Comparison of ENCODE assay signal across 8 cellular contexts in genomic region chr6:169752074-169752623, GRCh38. TPM values are rescaled to one million over a fixed set of nuclear protein-coding genes. Genes with fewer than 3 reads are reported as not detected.
DNase-seq lines count a peak whose midpoint lies in the region; ATAC-seq and TF ChIP-seq lines count a peak whose summit lies in the region.

No MANE protein-coding gene starts in this region.

- peak overlapping the region; percentile 66 for H2AK5ac ChIP-seq in mesendoderm (ENCODE audit: low read length)

- H3K18ac ChIP-seq in mesendoderm (ENCODE audit: low read length): peak overlapping the region; percentile 85

- no peak overlapping the region for H3K23ac ChIP-seq in mesendoderm (ENCODE audit: low read length)

- peak overlapping the region; percentile 99 for H3K4ac ChIP-seq in mesendoderm (ENCODE audit: low read depth, low read length)

- CTCF ChIA-PET in mammary epithelial cell (lab: Charles Lee; ENCODE audit: low non-redundant PET): interaction anchor here (0.6 kb wide), 1 partner anchor 588 kb away, joined by 3 read pairs; no protein-coding TSS in a partner anchor

- WGBS in mammary epithelial cell (ENCODE audit: low coverage, missing lambda C conversion rate): 4% methylated on average over 15 of the region's 19 CpGs
- no CpG with 5 or more reads among the region's 19 CpGs for WGBS in mesendoderm (ENCODE audit: extremely low coverage, insufficient coverage, low lambda C conversion rate)

- H2BK5ac ChIP-seq in mesendoderm (ENCODE audit: low read length): peak overlapping the region; percentile 92

- in situ Hi-C loops in G401 (cut with HindIII; ENCODE audit: low sequenced_read_pairs) (no loop called here), mammary epithelial cell (cut with MboI; ENCODE audit: low sequenced_read_pairs in 2 of 2) (no loop called here)

- H3K9ac ChIP-seq in mammary epithelial cell (ENCODE audit: insufficient read depth, low read length) (peak overlapping the region; percentile 97), mesendoderm (ENCODE audit: low read length) (peak overlapping the region; percentile 97)

- H3K79me1 ChIP-seq in mesendoderm (ENCODE audit: low read length): peaks cover 2% of the 10 kb centered on the region

- intact Hi-C loops in mammary epithelial cell (cut with micrococcal nuclease): no loop called here
- intact Hi-C loops in uterus (cut with DNase I; ENCODE audit: low total_unique reads): no loop called here

- peaks cover 4% of the 10 kb centered on the region for H3K36me3 ChIP-seq in mammary epithelial cell (ENCODE audit: insufficient read depth, low read length)
- no peaks in the 10 kb centered on the region for H3K36me3 ChIP-seq in mesendoderm (ENCODE audit: control insufficient read depth, insufficient read depth, low read length)
- H3K36me3 ChIP-seq in uterus: no peaks in the 10 kb centered on the region

- H3K4me2 ChIP-seq in mammary epithelial cell (ENCODE audit: insufficient read depth, low read depth, low read length) (peak overlapping the region; percentile 90), mesendoderm (ENCODE audit: low read length) (peak overlapping the region; percentile 75)

- H4K20me1 ChIP-seq in mammary epithelial cell (ENCODE audit: insufficient read depth, low read length): no peaks in the 10 kb centered on the region

- no TSS peak for BruUV-seq in mammary epithelial cell (replicated peaks; lab: Mats Ljungman, UMichigan)

- H3K27ac ChIP-seq in mammary epithelial cell (ENCODE audit: insufficient read depth, low read depth, low read length) (peak overlapping the region; percentile 84), mesendoderm (ENCODE audit: low read depth, low read length) (peak overlapping the region; percentile 98), uterus (peak overlapping the region; percentile 90 to 97)

- H2AFZ ChIP-seq in mammary epithelial cell (ENCODE audit: low read depth, low read length): peak overlapping the region; percentile 94

- H2BK120ac ChIP-seq in mesendoderm (ENCODE audit: low read depth, low read length): peak overlapping the region; percentile 54

- dilution Hi-C loops in mammary epithelial cell (cut with HindIII; ENCODE audit: low sequenced_read_pairs): no loop called here

- no peak for TF ChIP-seq POLR2A in uterus (IDR thresholded peaks at IDR 0.05)

- no peaks in the 10 kb centered on the region for H3K9me3 ChIP-seq in mammary epithelial cell (replicated peaks; ENCODE audit: insufficient read depth, low read length)
- no peaks in the 10 kb centered on the region for H3K9me3 ChIP-seq in uterus

- H3K4me3 ChIP-seq in mammary epithelial cell (replicated peaks in 1 of 3; ENCODE audit: insufficient read depth in 1 of 3, low read depth in 2 of 3, low read length in 3 of 3): peak overlapping the region; percentile 90 to 100 (median 96)
- H3K4me3 ChIP-seq in mesendoderm (ENCODE audit: low read length): peak overlapping the region; percentile 64
- peak overlapping the region; percentile 57 to 90 for H3K4me3 ChIP-seq in uterus

- no peak for ATAC-seq in HG03457 (IDR thresholded peaks at IDR 0.05; ENCODE audit: unreplicated experiment)
- ATAC-seq in GM18858 (IDR thresholded peaks at IDR 0.05; ENCODE audit: unreplicated experiment): no peak

- H3K27me3 ChIP-seq in mammary epithelial cell (ENCODE audit: insufficient read depth, low read length) (no peaks in the 10 kb centered on the region), mesendoderm (ENCODE audit: insufficient read depth, low read length, poor library complexity) (no peaks in the 10 kb centered on the region), uterus (no peaks in the 10 kb centered on the region)

- no peak overlapping the region for H2BK15ac ChIP-seq in mesendoderm (replicated peaks; ENCODE audit: low read depth)

- H4K8ac ChIP-seq in mesendoderm (ENCODE audit: low read depth, low read length): no peak overlapping the region

- no peak for TF ChIP-seq CTCF in mammary epithelial cell (conservative IDR thresholded peaks at IDR 0.05 in 1 of 2, IDR thresholded peaks at IDR 0.05 in 1 of 2; ENCODE audit: extremely low read depth in 1 of 2, insufficient read depth in 1 of 2, low read depth in 1 of 2, low read length in 2 of 2)
- TF ChIP-seq CTCF in uterus (IDR thresholded peaks at IDR 0.05): no peak

- H3K79me2 ChIP-seq in mammary epithelial cell (ENCODE audit: insufficient read depth, low read length) (peaks cover 42% of the 10 kb centered on the region), mesendoderm (ENCODE audit: control insufficient read depth, insufficient read depth, low read length) (peaks cover 7% of the 10 kb centered on the region)

- H3K4me1 ChIP-seq in mammary epithelial cell (ENCODE audit: insufficient read depth, low read length) (peaks cover 16% of the 10 kb centered on the region), mesendoderm (ENCODE audit: control insufficient read depth, low read depth, low read length) (peaks cover 7% of the 10 kb centered on the region), uterus (no peaks in the 10 kb centered on the region)

- peak overlapping the region; percentile 99 for H3K56ac ChIP-seq in mesendoderm (ENCODE audit: low read length)

- DNase-seq in G401 (ENCODE audit: low spot score) (peak; percentile 33), LHCN-M2 (ENCODE audit: low read depth) (peak; percentile 11), mammary epithelial cell (no peak), mesendoderm (peak; percentile 79), uterus (no peak), UCSD-AML1 (lab: John Stamatoyannopoulos, UW; ENCODE audit: unreplicated experiment) (no peak)

- H4K5ac ChIP-seq in mesendoderm (ENCODE audit: low read length): no peak overlapping the region

RNA-seq across cellular contexts. Expression of gene ERMARD, which starts 0.7 kb away (rescaled TPM):
- total RNA-seq in G401 (2014; rRNA removed; shearing (Covaris generic)): 15.8 and 26.2 TPM in 2 replicates
- total RNA-seq in LHCN-M2 (2014; rRNA removed) (15.2 and 27.6 TPM in 2 replicates), mammary epithelial cell (10 to 100 TPM; 19.2 to 32.4 TPM), uterus (10 to 100 TPM; 13.5 to 37.1 (median 28.6) TPM)
- 15.3 TPM for polyA plus RNA-seq in LHCN-M2 (2012)
- 22.4 TPM for polyA plus RNA-seq in mammary epithelial cell
- 1.7 TPM for polyA minus RNA-seq in mammary epithelial cell
- 9.5 TPM for polyA plus RNA-seq in mesendoderm (2013, experiment 1 of 2)
- 8.6 TPM for polyA plus RNA-seq in mesendoderm (2013, experiment 2 of 2)

RNA-seq across cellular contexts. Expression of gene DYNLT2, which starts 0.8 kb away (rescaled TPM):
- total RNA-seq in G401 (2014; rRNA removed; shearing (Covaris generic)): 0.37 and 1.6 TPM in 2 replicates
- total RNA-seq in LHCN-M2 (2014; rRNA removed): 0.77 and 1.9 TPM in 2 replicates
- 0.45 TPM for polyA plus RNA-seq in LHCN-M2 (2012)
- under 1 TPM; 0.67 to 0.80 TPM for total RNA-seq in mammary epithelial cell
- 0.17 TPM for polyA plus RNA-seq in mammary epithelial cell
- not detected for polyA minus RNA-seq in mammary epithelial cell
- 1.8 TPM for polyA plus RNA-seq in mesendoderm (2013, experiment 1 of 2)
- 1.8 TPM for polyA plus RNA-seq in mesendoderm (2013, experiment 2 of 2)
- 1 to 10 TPM in 2 of 4 donors, under 1 TPM in 1, not detected in 1; 0.26 to 3.0 (median 2.7) TPM for total RNA-seq in uterus

RNA-seq across cellular contexts. Expression of gene PHF10, which starts 27.8 kb away (rescaled TPM):
- total RNA-seq in G401 (2014; rRNA removed; shearing (Covaris generic)): 43.2 and 47.4 TPM in 2 replicates
- total RNA-seq in LHCN-M2 (2014; rRNA removed): 13.4 and 19.3 TPM in 2 replicates
- 17.0 TPM for polyA plus RNA-seq in LHCN-M2 (2012)
- total RNA-seq in mammary epithelial cell: 10 to 100 TPM; 11.3 to 25.4 TPM
- polyA plus RNA-seq in mammary epithelial cell: 13.5 TPM
- 6.7 TPM for polyA minus RNA-seq in mammary epithelial cell
- 60.6 TPM for polyA plus RNA-seq in mesendoderm (2013, experiment 1 of 2)
- polyA plus RNA-seq in mesendoderm (2013, experiment 2 of 2): 59.5 TPM
- total RNA-seq in uterus: 100 to 1,000 TPM in 1 of 4 donors, 10 to 100 TPM in 3; 36.2 to 121 (median 67.5) TPM

RNA-seq across cellular contexts. Expression of gene C6orf120, which starts 50.2 kb away (rescaled TPM):
- 43.4 and 54.8 TPM in 2 replicates for total RNA-seq in G401 (2014; rRNA removed; shearing (Covaris generic))
- total RNA-seq in LHCN-M2 (2014; rRNA removed) (61.0 and 66.6 TPM in 2 replicates), mammary epithelial cell (10 to 100 TPM; 22.0 to 26.0 TPM), uterus (10 to 100 TPM; 16.7 to 35.3 (median 29.2) TPM)
- 17.2 TPM for polyA plus RNA-seq in LHCN-M2 (2012)
- 8.4 TPM for polyA plus RNA-seq in mammary epithelial cell
- 2.6 TPM for polyA minus RNA-seq in mammary epithelial cell
- polyA plus RNA-seq in mesendoderm (2013, experiment 1 of 2): 21.9 TPM
- 22.2 TPM for polyA plus RNA-seq in mesendoderm (2013, experiment 2 of 2)

RNA-seq across cellular contexts. Expression of gene WDR27, which starts 50.3 kb away (rescaled TPM):
- total RNA-seq in G401 (2014; rRNA removed; shearing (Covaris generic)): 12.1 and 20.9 TPM in 2 replicates
- 17.9 and 25.1 TPM in 2 replicates for total RNA-seq in LHCN-M2 (2014; rRNA removed)
- 7.9 TPM for polyA plus RNA-seq in LHCN-M2 (2012)
- total RNA-seq in mammary epithelial cell: 10 to 100 TPM; 21.7 to 50.2 TPM
- 17.6 TPM for polyA plus RNA-seq in mammary epithelial cell
- 40.8 TPM for polyA minus RNA-seq in mammary epithelial cell
- polyA plus RNA-seq in mesendoderm (2013, experiment 1 of 2): 13.4 TPM
- polyA plus RNA-seq in mesendoderm (2013, experiment 2 of 2): 12.7 TPM
- 10 to 100 TPM; 41.8 to 69.7 (median 59.7) TPM for total RNA-seq in uterus

Comparison
In these comparisons a context has a peak if more than half of its experiments do, and no peak if none do; other contexts are left out.
1. DNase-seq: peak in G401 (single experiment), LHCN-M2 (single experiment) and mesendoderm (single experiment); none in mammary epithelial cell (single experiment), uterus (0 of 2) and UCSD-AML1 (single experiment).
2. Peak in every context shown above with its lines, with median percentiles within 50 percentile points of each other: H3K27ac ChIP-seq and H3K4me3 ChIP-seq.